Comparison of ENCODE assay signal across 7 cellular contexts in the genomic region with DNA sequence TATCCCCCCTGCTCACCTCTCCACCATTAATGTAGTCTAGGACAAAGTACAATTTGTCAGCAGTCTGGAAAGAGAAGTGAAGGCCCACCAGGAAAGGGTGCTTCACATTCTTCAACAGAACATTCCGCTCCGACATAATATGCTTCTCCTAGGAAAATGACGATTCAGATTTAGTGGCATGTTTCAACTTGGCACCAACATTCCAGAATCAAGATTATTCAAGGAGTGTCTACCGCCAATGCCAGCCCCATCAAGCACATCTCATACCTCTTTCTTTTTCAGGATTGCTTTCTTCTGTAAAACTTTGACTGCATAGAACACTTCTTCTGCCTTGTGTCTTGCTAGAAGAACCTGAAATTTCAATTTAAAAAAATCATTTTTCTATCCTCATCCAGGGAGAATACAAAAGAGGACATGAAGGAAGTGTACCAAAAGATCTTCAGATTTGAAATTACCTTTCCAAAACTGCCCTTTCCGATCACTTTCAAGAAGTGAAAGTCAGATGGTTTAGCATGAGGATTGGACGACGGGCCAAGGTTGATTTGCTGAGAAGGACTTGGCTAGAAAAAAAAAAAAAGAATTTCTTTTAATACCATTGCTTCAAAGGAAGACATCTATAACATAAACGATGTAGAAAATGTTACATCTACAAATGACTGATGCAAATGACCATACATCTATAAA.
A peak's percentile ranks its signal among the peaks of the same experiment; 100 is the strongest.
DNase-seq lines count a peak whose midpoint lies in the region; ATAC-seq, FAIRE-seq and TF ChIP-seq lines count a peak whose summit lies in the region.

No MANE protein-coding gene starts in this region.

- peak overlapping the region; percentile 89 for H3K9ac ChIP-seq in keratinocyte (ENCODE audit: control insufficient read depth, extremely low read depth, insufficient read depth, low read length)

- peak overlapping the region; percentile 22 for H3K27ac Mint-ChIP-seq in activated naive CD8-positive, alpha-beta T cell
- peak overlapping the region; percentile 79 to 98 for H3K27ac Mint-ChIP-seq in stimulated activated naive CD8-positive, alpha-beta T cell treated with anti-CD3 and anti-CD28 coated beads, Interleukin-15, amount 100 ng/mL, for 72 hours
- no peak overlapping the region for H3K27ac Mint-ChIP-seq in endothelial cell (ENCODE audit: unreplicated experiment)

- TF ChIP-seq CTCF in HFF-Myc (IDR thresholded peaks at IDR 0.05; ENCODE audit: low read depth, low read length, missing control alignments) (no peak), keratinocyte (optimal IDR thresholded peaks at IDR 0.05 in 1 of 3, IDR thresholded peaks at IDR 0.05 in 1 of 3, conservative IDR thresholded peaks at IDR 0.05 in 1 of 3; ENCODE audit: extremely low read depth in 1 of 3, insufficient read depth in 2 of 3, low read length in 3 of 3) (no peak), endothelial cell (IDR thresholded peaks at IDR 0.05; ENCODE audit: unreplicated experiment) (no peak)

- peak overlapping the region; percentile 97 for H3K4me2 ChIP-seq in keratinocyte (ENCODE audit: control insufficient read depth, extremely low read depth, insufficient read depth, low read depth, low read length)

- H2AFZ ChIP-seq in keratinocyte (ENCODE audit: control insufficient read depth, low read length) = no peak overlapping the region

- peaks cover 38% of the 10 kb centered on the region for H3K79me2 ChIP-seq in keratinocyte (ENCODE audit: control insufficient read depth, insufficient read depth, low read length)

- no peaks in the 10 kb centered on the region for H3K27me3 Mint-ChIP-seq in activated naive CD8-positive, alpha-beta T cell
- no peaks in the 10 kb centered on the region for H3K27me3 Mint-ChIP-seq in stimulated activated naive CD8-positive, alpha-beta T cell treated with anti-CD3 and anti-CD28 coated beads, Interleukin-15, amount 100 ng/mL, for 72 hours
- peaks cover 13% of the 10 kb centered on the region for H3K27me3 Mint-ChIP-seq in endothelial cell (ENCODE audit: unreplicated experiment)

- peak; percentile 71 for FAIRE-seq in keratinocyte (lab: Jason Lieb, UNC)

- H3K4me3 Mint-ChIP-seq in activated naive CD8-positive, alpha-beta T cell = peak overlapping the region; percentile 99
- peak overlapping the region; percentile 88 to 95 for H3K4me3 Mint-ChIP-seq in stimulated activated naive CD8-positive, alpha-beta T cell treated with anti-CD3 and anti-CD28 coated beads, Interleukin-15, amount 100 ng/mL, for 72 hours
- no peak overlapping the region for H3K4me3 Mint-ChIP-seq in endothelial cell (ENCODE audit: unreplicated experiment)

- peaks cover 15% of the 10 kb centered on the region for H4K20me1 ChIP-seq in keratinocyte (ENCODE audit: control insufficient read depth, extremely low read depth, insufficient read depth, low read length)

- H3K4me3 ChIP-seq in HFF-Myc (replicated peaks; ENCODE audit: low read depth, low read length) (peak overlapping the region; percentile 66), keratinocyte (ENCODE audit: control insufficient read depth in 2 of 3, extremely low read depth in 1 of 3, insufficient read depth in 2 of 3, low read depth in 1 of 3, low read length in 3 of 3) (peak overlapping the region; percentile 77 to 98 (median 96))

- no peaks in the 10 kb centered on the region for H3K9me1 ChIP-seq in keratinocyte (ENCODE audit: control insufficient read depth, extremely low read depth, insufficient read depth, low read length)

- no peak for ATAC-seq in stimulated activated naive CD8-positive, alpha-beta T cell treated with anti-CD3 and anti-CD28 coated beads, Interleukin-15, amount 100 ng/mL, for 72 hours
- no peak for ATAC-seq in HG02884 (IDR thresholded peaks at IDR 0.05; ENCODE audit: unreplicated experiment)

- no peaks in the 10 kb centered on the region for H3K9me3 Mint-ChIP-seq in activated naive CD8-positive, alpha-beta T cell (ENCODE audit: low read depth)
- H3K9me3 Mint-ChIP-seq in stimulated activated naive CD8-positive, alpha-beta T cell treated with anti-CD3 and anti-CD28 coated beads, Interleukin-15, amount 100 ng/mL, for 72 hours = no peaks in the 10 kb centered on the region
- no peaks in the 10 kb centered on the region for H3K9me3 Mint-ChIP-seq in endothelial cell (ENCODE audit: unreplicated experiment)

- H3K4me1 ChIP-seq in keratinocyte (ENCODE audit: control insufficient read depth, extremely low read depth, insufficient read depth, low read length) = peaks cover 40% of the 10 kb centered on the region

- no peaks in the 10 kb centered on the region for H3K9me3 ChIP-seq in keratinocyte (ENCODE audit: control insufficient read depth, low read depth, low read length)

- dilution Hi-C loops in keratinocyte (cut with MboI; ENCODE audit: extremely low pct_ligation_motif_present, low sequenced_read_pairs) = no loop called here

- peaks cover 20% of the 10 kb centered on the region for H3K36me3 Mint-ChIP-seq in activated naive CD8-positive, alpha-beta T cell
- H3K36me3 Mint-ChIP-seq in endothelial cell (ENCODE audit: low read depth, unreplicated experiment) = peaks cover 9% of the 10 kb centered on the region

- DNase-seq in HFF-Myc (ENCODE audit: extremely low read depth, low read depth) (no peak), keratinocyte (ENCODE audit: low read depth, low spot score) (no peak), endothelial cell (ENCODE audit: low spot score) (no peak), NCI-H524 (lab: John Stamatoyannopoulos, UW) (no peak)
- no peak for DNase-seq in stimulated activated naive CD8-positive, alpha-beta T cell treated with anti-CD3 and anti-CD28 coated beads, Interleukin-15, amount 100 ng/mL, for 72 hours

- no peaks in the 10 kb centered on the region for H3K27me3 ChIP-seq in keratinocyte (ENCODE audit: control insufficient read depth, extremely low read depth, insufficient read depth, low read length)

- peak overlapping the region; percentile 82 for H3K27ac ChIP-seq in keratinocyte (ENCODE audit: control insufficient read depth, insufficient read depth, low read length)

- H3K36me3 ChIP-seq in keratinocyte (ENCODE audit: control insufficient read depth in 2 of 2, extremely low read depth in 1 of 2, insufficient read depth in 2 of 2, low read length in 2 of 2) = peaks cover 16 to 43% of the 10 kb centered on the region in 2 experiments

- peaks cover 71% of the 10 kb centered on the region for H3K4me1 Mint-ChIP-seq in activated naive CD8-positive, alpha-beta T cell (ENCODE audit: low read depth)
- peaks cover 72% of the 10 kb centered on the region for H3K4me1 Mint-ChIP-seq in stimulated activated naive CD8-positive, alpha-beta T cell treated with anti-CD3 and anti-CD28 coated beads, Interleukin-15, amount 100 ng/mL, for 72 hours
- H3K4me1 Mint-ChIP-seq in endothelial cell (ENCODE audit: unreplicated experiment) = peaks cover 27% of the 10 kb centered on the region
